1 cellular context compared by ENCODE assay signal in genomic region chr3:61141697-61142096, GRCh38.
TF ChIP-seq lines count a peak whose summit lies in the region.

No MANE protein-coding gene starts in this region.

TF ChIP-seq in H1, 55 proteins besides CTCF, POLR2A, EP300 and RAD21 (continued from another document):
- TF ChIP-seq CHD7 (IDR thresholded peaks at IDR 0.05; ENCODE audit: insufficient replicate concordance, low read length) (no peak), JUND (IDR thresholded peaks at IDR 0.05; ENCODE audit: low read length) (no peak), KDM4A (IDR thresholded peaks at IDR 0.05; ENCODE audit: low read depth, low read length, severe bottlenecking) (no peak), SRF (IDR thresholded peaks at IDR 0.05; ENCODE audit: low read depth, low read length) (no peak), MAFK (IDR thresholded peaks at IDR 0.05; ENCODE audit: low read depth, low read length) (0 out of 2 replicates have a peak, but pooled peaks have one; percentile 3), ZNF274 (IDR thresholded peaks at IDR 0.05; ENCODE audit: borderline replicate concordance, extremely low read depth, low read length) (no peak), GTF2F1 (IDR thresholded peaks at IDR 0.05; ENCODE audit: borderline replicate concordance, low read depth, low read length) (no peak), YY1 (IDR thresholded peaks at IDR 0.05; ENCODE audit: low read depth, low read length) (0 out of 2 replicates have a peak, but pooled peaks have one; percentile 10), CHD2 (IDR thresholded peaks at IDR 0.05; ENCODE audit: low read length) (no peak), ATF3 (IDR thresholded peaks at IDR 0.05; ENCODE audit: insufficient read depth, low read depth, low read length) (no peak), PHF8 (conservative IDR thresholded peaks at IDR 0.05; ENCODE audit: low read depth, low read length) (no peak), RXRA (IDR thresholded peaks at IDR 0.05; ENCODE audit: insufficient read depth, low read depth, low read length) (no peak), TBP (IDR thresholded peaks at IDR 0.05; ENCODE audit: low read depth, low read length) (no peak), MAX (IDR thresholded peaks at IDR 0.05) (no peak), CHD1 (IDR thresholded peaks at IDR 0.05; ENCODE audit: low read depth, low read length) (no peak), SUZ12 (IDR thresholded peaks at IDR 0.05; ENCODE audit: low read length) (no peak), CEBPB (IDR thresholded peaks at IDR 0.05; ENCODE audit: low read depth, low read length) (no peak), CTBP2 (IDR thresholded peaks at IDR 0.05; ENCODE audit: borderline replicate concordance, insufficient read depth, insufficient read length, low read length) (no peak), BCL11A (IDR thresholded peaks at IDR 0.05; ENCODE audit: low read depth in 2 of 2, low read length in 2 of 2) (no peak), SIN3A (conservative IDR thresholded peaks at IDR 0.05 in 1 of 2, IDR thresholded peaks at IDR 0.05 in 1 of 2; ENCODE audit: low read depth in 1 of 2, low read length in 2 of 2) (no peak), TAF7 (optimal IDR thresholded peaks at IDR 0.05; ENCODE audit: borderline replicate concordance, low read depth, low read length) (no peak)
TF ChIP-seq in H1: peak in this region for 4.
